Comparison of ENCODE assay signal across 10 cellular contexts in the genomic region with DNA sequence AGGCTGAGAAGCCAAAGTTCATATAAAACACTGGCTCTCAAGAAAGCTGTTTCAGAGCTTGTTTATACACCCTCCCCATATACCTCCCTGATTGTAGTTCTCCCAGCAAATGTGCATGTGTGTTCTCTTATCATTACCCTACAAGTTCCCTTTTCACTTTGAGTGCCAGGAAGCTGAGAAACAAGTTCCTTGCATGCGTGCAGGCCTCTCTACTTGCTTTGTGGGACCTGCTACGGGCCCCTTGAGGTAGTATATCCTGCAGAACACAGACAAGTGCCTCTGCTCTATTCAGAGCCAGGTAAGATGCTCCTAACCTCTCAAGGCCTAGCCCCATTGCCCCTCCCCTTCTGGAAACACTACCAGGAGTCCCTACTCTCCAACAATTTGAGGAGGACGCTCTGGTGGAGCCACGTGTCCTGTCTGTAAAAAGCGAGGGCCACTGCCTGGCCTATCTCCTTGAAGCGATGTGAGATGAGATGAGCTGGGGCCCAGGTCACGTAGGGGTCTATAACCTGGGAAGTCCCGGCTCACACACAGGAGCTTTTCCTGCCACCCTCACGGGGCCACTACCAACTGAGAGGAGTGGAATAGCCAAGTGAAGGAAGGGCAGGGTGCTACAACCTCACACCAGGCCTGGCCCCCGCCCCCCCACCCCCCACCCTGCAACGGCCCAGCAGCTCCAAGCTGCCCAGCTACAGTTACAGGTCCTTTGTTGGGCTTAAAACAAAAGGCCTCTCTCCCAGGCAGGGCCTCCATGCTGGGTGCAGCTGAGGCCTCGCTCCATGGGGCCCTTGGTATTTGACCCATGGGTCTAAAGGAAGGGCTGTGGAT. TPM values are rescaled to one million over a fixed set of nuclear protein-coding genes. Genes with fewer than 3 reads are reported as not detected.
DNase-seq lines count a peak whose midpoint lies in the region; ATAC-seq and TF ChIP-seq lines count a peak whose summit lies in the region.
"Had no signal": no experiment of that assay in that cellular context is flagged by ENCODE, and none has a peak within 500 bp of the region (broad histone marks: within the 10 kb centered on the region; RNA-seq: fewer than 3 reads in every experiment).

No MANE protein-coding gene starts in this region.

- H3K4me3 Mint-ChIP-seq in naive B cell = peak overlapping the region in 2 of 8 donors; percentile 24 to 71

- peaks cover 37 to 84% (median 67%) of the 10 kb centered on the region in 3 donors for H3K4me1 Mint-ChIP-seq in naive B cell

- no peaks in the 10 kb centered on the region for H3K36me3 Mint-ChIP-seq in naive B cell
- no peaks in the 10 kb centered on the region for H3K36me3 Mint-ChIP-seq in activated naive CD4-positive, alpha-beta T cell treated with anti-CD3 and anti-CD28 coated beads, Interleukin-2, amount 50 U/mL, for 72 hours

- H3K27ac Mint-ChIP-seq in naive B cell = peak overlapping the region in 4 of 6 donors; percentile 44 to 77 (median 68)
- no peak overlapping the region for H3K27ac Mint-ChIP-seq in activated naive CD4-positive, alpha-beta T cell treated with anti-CD3 and anti-CD28 coated beads, Interleukin-2, amount 50 U/mL, for 72 hours

- H3K27me3 Mint-ChIP-seq in naive B cell = no peaks in the 10 kb centered on the region

- H3K9me3 ChIP-seq in cardiac muscle cell (ENCODE audit: low read depth) (no peaks in the 10 kb centered on the region), ascending aorta (no peaks in the 10 kb centered on the region), uterus (no peaks in the 10 kb centered on the region)
- H3K9me3 ChIP-seq: body of pancreas had no signal

- H3K27ac ChIP-seq in cardiac muscle cell = peak overlapping the region; percentile 84
- H3K27ac ChIP-seq in ascending aorta = peak overlapping the region; percentile 88 to 98
- peak overlapping the region; percentile 81 to 96 for H3K27ac ChIP-seq in uterus

- intact Hi-C loops in left cardiac atrium (cut with DNase I) (no loop called here), ascending aorta (cut with DNase I) (loop anchor here (10.0 kb wide), 1 partner anchor 352 kb away; no protein-coding TSS in a partner anchor), uterus (cut with DNase I; ENCODE audit: low total_unique reads) (no loop called here)

- TF ChIP-seq CTCF in cardiac muscle cell (IDR thresholded peaks at IDR 0.05; ENCODE audit: low read depth, low read length) (no peak), ascending aorta (IDR thresholded peaks at IDR 0.05) (no peak), uterus (IDR thresholded peaks at IDR 0.05) (no peak)

- no peaks in the 10 kb centered on the region for H3K9me3 Mint-ChIP-seq in naive B cell
- no peaks in the 10 kb centered on the region for H3K9me3 Mint-ChIP-seq in activated naive CD4-positive, alpha-beta T cell treated with anti-CD3 and anti-CD28 coated beads, Interleukin-2, amount 50 U/mL, for 72 hours

- DNase-seq in cardiac muscle cell (ENCODE audit: low read depth in 1 of 2, low spot score in 1 of 2) (no peak), left cardiac atrium (no peak), ascending aorta (ENCODE audit: low spot score in 2 of 2) (no peak), naive B cell (no peak), uterus (no peak), iPS-NIHi11 (ENCODE audit: low spot score) (no peak)
- no peak for DNase-seq in activated naive CD4-positive, alpha-beta T cell treated with anti-CD3 and anti-CD28 coated beads, Interleukin-2, amount 50 U/mL, for 72 hours (ENCODE audit: low spot score in 2 of 2)
- DNase-seq: body of pancreas, SW 1271 had no signal

- ATAC-seq in left cardiac atrium (no peak), naive B cell (ENCODE audit: low read depth in 2 of 2) (peak; percentile 63 to 68), GM21737 (IDR thresholded peaks at IDR 0.05; ENCODE audit: unreplicated experiment) (no peak)
- no peak for ATAC-seq in activated naive CD4-positive, alpha-beta T cell treated with anti-CD3 and anti-CD28 coated beads, Interleukin-2, amount 50 U/mL, for 72 hours
- ATAC-seq: body of pancreas had no signal

- H3K36me3 ChIP-seq in cardiac muscle cell = no peaks in the 10 kb centered on the region
- no peaks in the 10 kb centered on the region for H3K36me3 ChIP-seq in ascending aorta
- no peaks in the 10 kb centered on the region for H3K36me3 ChIP-seq in uterus

- H3K27me3 ChIP-seq in cardiac muscle cell (no peaks in the 10 kb centered on the region), ascending aorta (no peaks in the 10 kb centered on the region), uterus (no peaks in the 10 kb centered on the region)
- H3K27me3 ChIP-seq: body of pancreas had no signal

- H3K4me3 ChIP-seq in cardiac muscle cell (no peak overlapping the region), ascending aorta (no peak overlapping the region), uterus (no peak overlapping the region)
- H3K4me3 ChIP-seq: body of pancreas had no signal

- TF ChIP-seq POLR2A in uterus (IDR thresholded peaks at IDR 0.05) = no peak

- H3K4me1 ChIP-seq in cardiac muscle cell (ENCODE audit: low read depth) (peaks cover 49% of the 10 kb centered on the region), ascending aorta (peaks cover 13 to 58% of the 10 kb centered on the region in 2 donors), uterus (peaks cover 11 to 31% of the 10 kb centered on the region in 2 donors)

RNA-seq across cellular contexts. Expression of gene ATP5MGL, which starts 2.6 kb away (rescaled TPM):
- total RNA-seq in cardiac muscle cell = 0.39 TPM in 1 of 2 replicates, not detected in the other
- 0.30 and 0.71 TPM in 2 replicates for polyA plus RNA-seq in cardiac muscle cell
- total RNA-seq in left cardiac atrium = under 1 TPM; 0.42 to 0.77 TPM
- total RNA-seq in ascending aorta = not detected
- polyA plus RNA-seq in naive B cell (ENCODE audit: low read depth in 6 of 6) = 1 to 10 TPM in 1 of 6 donors, under 1 TPM in 2, not detected in 3; 0.38 to 1.6 (median 0.77) TPM
- total RNA-seq in uterus = under 1 TPM in 1 of 4 donors, not detected in 3; 0.79 TPM
- 1 to 10 TPM in 1 of 2 donors, under 1 TPM in 1; 0.89 to 1.4 TPM for total RNA-seq in activated naive CD4-positive, alpha-beta T cell treated with anti-CD3 and anti-CD28 coated beads, Interleukin-2, amount 50 U/mL, for 72 hours
- total RNA-seq: body of pancreas had no signal

RNA-seq across cellular contexts. Expression of gene CYB5R3, which starts 6.2 kb away (rescaled TPM):
- 180 and 189 TPM in 2 replicates for total RNA-seq in cardiac muscle cell
- polyA plus RNA-seq in cardiac muscle cell = 357 and 366 TPM in 2 replicates
- total RNA-seq in left cardiac atrium = 100 to 1,000 TPM; 295 to 306 TPM
- total RNA-seq in ascending aorta = 455 TPM
- polyA plus RNA-seq in naive B cell (ENCODE audit: low read depth in 6 of 6) = 100 to 1,000 TPM in 2 of 6 donors, 10 to 100 TPM in 4; 72.0 to 142 (median 83.8) TPM
- total RNA-seq in uterus = 100 to 1,000 TPM in 1 of 4 donors, 10 to 100 TPM in 3; 34.0 to 225 (median 51.7) TPM
- 10 to 100 TPM; 49.7 to 84.6 TPM for total RNA-seq in activated naive CD4-positive, alpha-beta T cell treated with anti-CD3 and anti-CD28 coated beads, Interleukin-2, amount 50 U/mL, for 72 hours

RNA-seq across cellular contexts. Expression of gene POLDIP3, which starts 28.3 kb away (rescaled TPM):
- total RNA-seq in cardiac muscle cell (41.5 and 58.8 TPM in 2 replicates), left cardiac atrium (10 to 100 TPM; 32.5 to 34.7 TPM), ascending aorta (22.9 TPM), uterus (10 to 100 TPM; 25.9 to 73.3 (median 39.2) TPM)
- polyA plus RNA-seq in cardiac muscle cell (63.1 and 92.3 TPM in 2 replicates), naive B cell (ENCODE audit: low read depth in 6 of 6) (100 to 1,000 TPM in 1 of 6 donors, 10 to 100 TPM in 5; 61.2 to 106 (median 81.3) TPM)
- total RNA-seq in activated naive CD4-positive, alpha-beta T cell treated with anti-CD3 and anti-CD28 coated beads, Interleukin-2, amount 50 U/mL, for 72 hours = 100 to 1,000 TPM in 1 of 2 donors, 10 to 100 TPM in 1; 71.9 to 126 TPM

Comparison
In these comparisons a context has a peak if more than half of its experiments do, and no peak if none do; other contexts are left out.
1. ATAC-seq: peak in naive B cell (2 of 2); none in left cardiac atrium (0 of 2), GM21737 (single experiment) and activated naive CD4-positive, alpha-beta T cell treated with anti-CD3 and anti-CD28 coated beads, Interleukin-2, amount 50 U/mL, for 72 hours (0 of 2).
2. H3K27ac Mint-ChIP-seq: peak in naive B cell (4 of 6); none in activated naive CD4-positive, alpha-beta T cell treated with anti-CD3 and anti-CD28 coated beads, Interleukin-2, amount 50 U/mL, for 72 hours (0 of 2).
3. Peak in every context shown above with its lines, with median percentiles within 50 percentile points of each other: H3K27ac ChIP-seq.